9 cellular contexts compared by ENCODE assay signal in the genomic region with DNA sequence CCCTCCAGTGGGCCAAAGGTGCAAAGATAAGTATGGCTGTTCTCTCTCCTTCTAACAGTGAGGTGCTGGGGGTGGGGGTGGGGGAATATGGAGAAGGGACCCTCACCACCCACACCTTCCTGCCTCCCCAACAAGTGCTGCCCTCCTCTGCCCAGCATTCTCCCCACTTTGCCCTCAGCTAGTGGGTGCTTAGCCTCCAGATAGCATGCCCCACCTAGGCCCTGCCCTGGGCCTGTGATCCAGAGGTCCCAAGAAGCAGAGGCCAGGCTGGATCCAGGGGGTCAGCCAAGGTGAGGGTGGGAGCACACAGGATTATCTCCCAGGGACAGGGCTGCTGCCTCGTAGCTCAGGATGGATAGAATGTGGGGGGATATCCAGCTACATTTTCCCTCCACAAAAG. TPM values are rescaled to one million over a fixed set of nuclear protein-coding genes. Genes with fewer than 3 reads are reported as not detected.
DNase-seq lines count a peak whose midpoint lies in the region; ATAC-seq, FAIRE-seq and TF ChIP-seq lines count a peak whose summit lies in the region.
"Had no signal": no experiment of that assay in that cellular context is flagged by ENCODE, and none has a peak within 500 bp of the region (broad histone marks: within the 10 kb centered on the region; RNA-seq: fewer than 3 reads in every experiment).

No MANE protein-coding gene starts in this region.

- peaks cover 0 to 4% of the 10 kb centered on the region in 2 experiments for H3K36me3 ChIP-seq in keratinocyte (ENCODE audit: control insufficient read depth in 2 of 2, extremely low read depth in 1 of 2, insufficient read depth in 2 of 2, low read length in 2 of 2)
- no peaks in the 10 kb centered on the region for H3K36me3 ChIP-seq in suprapubic skin

- no peaks in the 10 kb centered on the region for H4K20me1 ChIP-seq in keratinocyte (ENCODE audit: control insufficient read depth, extremely low read depth, insufficient read depth, low read length)

- H3K9me1 ChIP-seq in keratinocyte (ENCODE audit: control insufficient read depth, extremely low read depth, insufficient read depth, low read length): no peaks in the 10 kb centered on the region

- H3K9me3 ChIP-seq in keratinocyte (ENCODE audit: control insufficient read depth, low read depth, low read length): no peaks in the 10 kb centered on the region
- H3K9me3 ChIP-seq in suprapubic skin: no peaks in the 10 kb centered on the region

- ATAC-seq in activated naive CD8-positive, alpha-beta T cell treated with anti-CD3 and anti-CD28 coated beads, Interleukin-2, amount 50 U/mL, for 24 hours: no peak

- no peak for TF ChIP-seq CTCF in keratinocyte (optimal IDR thresholded peaks at IDR 0.05 in 1 of 3, IDR thresholded peaks at IDR 0.05 in 1 of 3, conservative IDR thresholded peaks at IDR 0.05 in 1 of 3; ENCODE audit: extremely low read depth in 1 of 3, insufficient read depth in 2 of 3, low read length in 3 of 3)
- no peak for TF ChIP-seq CTCF in suprapubic skin (IDR thresholded peaks at IDR 0.05)

- POLR2A ChIA-PET in activated CD4-positive, alpha-beta T cell treated with anti-CD3 and anti-CD28 coated beads, Interleukin-2, amount 10 ng/mL, durations not matched to agents 7 days and 5 days (lab: Charles Lee): no interaction called here

- peak overlapping the region; percentile 83 for H3K4me3 Mint-ChIP-seq in activated CD4-positive, alpha-beta T cell treated with anti-CD3 and anti-CD28 coated beads, Interleukin-2, amount 10 ng/mL, durations not matched to agents 7 days and 5 days
- peak overlapping the region; percentile 88 for H3K4me3 Mint-ChIP-seq in activated naive CD8-positive, alpha-beta T cell treated with anti-CD3 and anti-CD28 coated beads, Interleukin-2, amount 50 U/mL, for 24 hours

- no peaks in the 10 kb centered on the region for H3K27me3 Mint-ChIP-seq in activated CD4-positive, alpha-beta T cell treated with anti-CD3 and anti-CD28 coated beads, Interleukin-2, amount 10 ng/mL, durations not matched to agents 7 days and 5 days
- no peaks in the 10 kb centered on the region for H3K27me3 Mint-ChIP-seq in activated naive CD8-positive, alpha-beta T cell treated with anti-CD3 and anti-CD28 coated beads, Interleukin-2, amount 50 U/mL, for 24 hours

- H3K79me2 ChIP-seq in keratinocyte (ENCODE audit: control insufficient read depth, insufficient read depth, low read length): peaks cover 18% of the 10 kb centered on the region

- peak overlapping the region; percentile 91 for H3K9ac ChIP-seq in keratinocyte (ENCODE audit: control insufficient read depth, extremely low read depth, insufficient read depth, low read length)

- H3K4me1 ChIP-seq in keratinocyte (ENCODE audit: control insufficient read depth, extremely low read depth, insufficient read depth, low read length): peaks cover 21% of the 10 kb centered on the region
- peaks cover 39% of the 10 kb centered on the region for H3K4me1 ChIP-seq in suprapubic skin

- H3K36me3 Mint-ChIP-seq in activated CD4-positive, alpha-beta T cell treated with anti-CD3 and anti-CD28 coated beads, Interleukin-2, amount 10 ng/mL, durations not matched to agents 7 days and 5 days (ENCODE audit: low read depth): peaks cover 3% of the 10 kb centered on the region
- peaks cover 3% of the 10 kb centered on the region for H3K36me3 Mint-ChIP-seq in activated naive CD8-positive, alpha-beta T cell treated with anti-CD3 and anti-CD28 coated beads, Interleukin-2, amount 50 U/mL, for 24 hours (ENCODE audit: low read depth)

- H3K9me3 Mint-ChIP-seq in activated CD4-positive, alpha-beta T cell treated with anti-CD3 and anti-CD28 coated beads, Interleukin-2, amount 10 ng/mL, durations not matched to agents 7 days and 5 days: no peaks in the 10 kb centered on the region
- no peaks in the 10 kb centered on the region for H3K9me3 Mint-ChIP-seq in activated naive CD8-positive, alpha-beta T cell treated with anti-CD3 and anti-CD28 coated beads, Interleukin-2, amount 50 U/mL, for 24 hours

- H3K4me3 ChIP-seq in keratinocyte (ENCODE audit: control insufficient read depth in 2 of 3, extremely low read depth in 1 of 3, insufficient read depth in 2 of 3, low read depth in 1 of 3, low read length in 3 of 3) (peak overlapping the region; percentile 81 to 93 (median 87)), suprapubic skin (peak overlapping the region; percentile 64)

- FAIRE-seq in keratinocyte (lab: Jason Lieb, UNC): no peak

- no peak for TF ChIP-seq EP300 in suprapubic skin (IDR thresholded peaks at IDR 0.05)

- no peak for DNase-seq in activated CD4-positive, alpha-beta T cell treated with anti-CD3 and anti-CD28 coated beads, Interleukin-2, amount 10 ng/mL, durations not matched to agents 7 days and 5 days
- DNase-seq in activated CD4-positive, alpha-beta T cell treated with anti-CD3 and anti-CD28 coated beads for 1 hour: no peak
- no peak for DNase-seq in activated naive CD8-positive, alpha-beta T cell treated with anti-CD3 and anti-CD28 coated beads, Interleukin-2, amount 50 U/mL, for 24 hours
- DNase-seq in keratinocyte (ENCODE audit: low read depth, low spot score) (no peak), suprapubic skin (ENCODE audit: low spot score in 2 of 2) (no peak), NCI-H1048 (lab: John Stamatoyannopoulos, UW) (no peak), hippocampal formation (lab: John Stamatoyannopoulos, UW) (no peak)
- no peak for DNase-seq in stimulated activated naive CD4-positive, alpha-beta T cell treated with Interleukin-2 at 50 U/mL for 16 hours (lab: John Stamatoyannopoulos, UW)
- DNase-seq: NCI-H226 had no signal

- TF ChIP-seq POLR2A in suprapubic skin (IDR thresholded peaks at IDR 0.05): no peak

- no peak overlapping the region for H2AFZ ChIP-seq in keratinocyte (ENCODE audit: control insufficient read depth, low read length)

- peak overlapping the region; percentile 25 for H3K27ac Mint-ChIP-seq in activated CD4-positive, alpha-beta T cell treated with anti-CD3 and anti-CD28 coated beads, Interleukin-2, amount 10 ng/mL, durations not matched to agents 7 days and 5 days
- no peak overlapping the region for H3K27ac Mint-ChIP-seq in activated naive CD8-positive, alpha-beta T cell treated with anti-CD3 and anti-CD28 coated beads, Interleukin-2, amount 50 U/mL, for 24 hours

- 83% methylated on average over 1 of the region's 1 CpG for WGBS in suprapubic skin

- peaks cover 29% of the 10 kb centered on the region for H3K4me1 Mint-ChIP-seq in activated CD4-positive, alpha-beta T cell treated with anti-CD3 and anti-CD28 coated beads, Interleukin-2, amount 10 ng/mL, durations not matched to agents 7 days and 5 days
- peaks cover 27% of the 10 kb centered on the region for H3K4me1 Mint-ChIP-seq in activated naive CD8-positive, alpha-beta T cell treated with anti-CD3 and anti-CD28 coated beads, Interleukin-2, amount 50 U/mL, for 24 hours

- dilution Hi-C loops in keratinocyte (cut with MboI; ENCODE audit: extremely low pct_ligation_motif_present, low sequenced_read_pairs): no loop called here

- CTCF ChIA-PET in activated CD4-positive, alpha-beta T cell treated with anti-CD3 and anti-CD28 coated beads, Interleukin-2, amount 10 ng/mL, durations not matched to agents 7 days and 5 days (lab: Charles Lee): interaction anchor here (0.8 to 2.2 kb wide), 6 partner anchors 13 to 55 kb away, joined by 3 to 9 read pairs (median 4); a partner anchor contains a TSS

- peak overlapping the region; percentile 90 for H3K4me2 ChIP-seq in keratinocyte (ENCODE audit: control insufficient read depth, extremely low read depth, insufficient read depth, low read depth, low read length)

- H3K27ac ChIP-seq in keratinocyte (ENCODE audit: control insufficient read depth, insufficient read depth, low read length) (no peak overlapping the region), suprapubic skin (no peak overlapping the region)

- H3K27me3 ChIP-seq in keratinocyte (ENCODE audit: control insufficient read depth, extremely low read depth, insufficient read depth, low read length) (no peaks in the 10 kb centered on the region), suprapubic skin (no peaks in the 10 kb centered on the region)

RNA-seq across cellular contexts. Expression of a gene that starts 1.2 kb away (rescaled TPM):
- total RNA-seq in activated CD4-positive, alpha-beta T cell treated with anti-CD3 and anti-CD28 coated beads, Interleukin-2, amount 10 ng/mL, durations not matched to agents 7 days and 5 days: 10 to 100 TPM; 27.8 to 27.9 TPM
- polyA plus RNA-seq in keratinocyte: 25.8 to 44.3 TPM (median 28.2 TPM) in 3 replicates
- polyA plus RNA-seq in keratinocyte (2011; ENCODE audit: low read depth): 4.8 TPM
- polyA plus RNA-seq in keratinocyte (2011; cell fraction: cytosol; rRNA removed): 27.4 and 60.1 TPM in 2 replicates
- polyA plus RNA-seq in keratinocyte (2011; cell fraction: nucleus; rRNA removed): 14.8 and 21.0 TPM in 2 replicates
- 14.3 and 54.5 TPM in 2 replicates for polyA plus RNA-seq in keratinocyte (2012; ENCODE audit: low replicate concordance)
- 20.5 to 76.6 TPM (median 31.1 TPM) in 3 replicates for polyA minus RNA-seq in keratinocyte
- 90.0 TPM for polyA minus RNA-seq in keratinocyte (2011; cell fraction: cytosol; rRNA and poly(A)+ RNA removed)
- polyA minus RNA-seq in keratinocyte (2011; cell fraction: nucleus; rRNA and poly(A)+ RNA removed): 10.8 and 13.0 TPM in 2 replicates
- total RNA-seq in suprapubic skin: 10 to 100 TPM in 3 of 4 donors, 1 to 10 TPM in 1; 8.4 to 20.3 (median 18.9) TPM

RNA-seq across cellular contexts. Expression of a gene that starts 14.9 kb away (rescaled TPM):
- total RNA-seq in activated CD4-positive, alpha-beta T cell treated with anti-CD3 and anti-CD28 coated beads, Interleukin-2, amount 10 ng/mL, durations not matched to agents 7 days and 5 days: under 1 TPM; 0.17 to 0.21 TPM
- polyA plus RNA-seq in keratinocyte: 0.06 to 0.09 TPM (median 0.07 TPM) in 3 replicates
- polyA plus RNA-seq in keratinocyte (2011; ENCODE audit: low read depth): not detected
- polyA plus RNA-seq in keratinocyte (2011; cell fraction: cytosol; rRNA removed): 0.06 TPM in 1 of 2 replicates, not detected in the other
- 0.15 TPM in 2 replicates for polyA plus RNA-seq in keratinocyte (2011; cell fraction: nucleus; rRNA removed)
- polyA plus RNA-seq in keratinocyte (2012; ENCODE audit: low replicate concordance): not detected in 2 replicates
- polyA minus RNA-seq in keratinocyte: not detected in 3 replicates
- polyA minus RNA-seq in keratinocyte (2011; cell fraction: cytosol; rRNA and poly(A)+ RNA removed): not detected
- not detected in 2 replicates for polyA minus RNA-seq in keratinocyte (2011; cell fraction: nucleus; rRNA and poly(A)+ RNA removed)
- total RNA-seq in suprapubic skin: not detected

RNA-seq across cellular contexts. Expression of a gene that starts 20.2 kb away (rescaled TPM):
- total RNA-seq in activated CD4-positive, alpha-beta T cell treated with anti-CD3 and anti-CD28 coated beads, Interleukin-2, amount 10 ng/mL, durations not matched to agents 7 days and 5 days: 10 to 100 TPM; 77.8 to 85.6 TPM
- 18.1 to 22.3 TPM (median 22.0 TPM) in 3 replicates for polyA plus RNA-seq in keratinocyte
- polyA plus RNA-seq in keratinocyte (2011; ENCODE audit: low read depth): 20.5 TPM
- polyA plus RNA-seq in keratinocyte (2011; cell fraction: cytosol; rRNA removed): 14.2 and 31.9 TPM in 2 replicates
- 19.2 and 26.9 TPM in 2 replicates for polyA plus RNA-seq in keratinocyte (2011; cell fraction: nucleus; rRNA removed)
- polyA plus RNA-seq in keratinocyte (2012; ENCODE audit: low replicate concordance): 19.4 and 51.1 TPM in 2 replicates
- 19.1 to 48.1 TPM (median 20.0 TPM) in 3 replicates for polyA minus RNA-seq in keratinocyte
- polyA minus RNA-seq in keratinocyte (2011; cell fraction: cytosol; rRNA and poly(A)+ RNA removed): 59.7 TPM
- 16.1 and 19.6 TPM in 2 replicates for polyA minus RNA-seq in keratinocyte (2011; cell fraction: nucleus; rRNA and poly(A)+ RNA removed)
- total RNA-seq in suprapubic skin: 10 to 100 TPM; 57.0 to 81.4 (median 66.4) TPM

RNA-seq across cellular contexts. Expression of a gene that starts 29.7 kb away (rescaled TPM):
- total RNA-seq in activated CD4-positive, alpha-beta T cell treated with anti-CD3 and anti-CD28 coated beads, Interleukin-2, amount 10 ng/mL, durations not matched to agents 7 days and 5 days: 100 to 1,000 TPM; 403 to 429 TPM
- polyA plus RNA-seq in keratinocyte: 15.0 to 41.5 TPM (median 23.5 TPM) in 3 replicates
- polyA plus RNA-seq in keratinocyte (2011; ENCODE audit: low read depth): 35.9 TPM
- 31.9 and 57.1 TPM in 2 replicates for polyA plus RNA-seq in keratinocyte (2011; cell fraction: cytosol; rRNA removed)
- polyA plus RNA-seq in keratinocyte (2011; cell fraction: nucleus; rRNA removed): 89.9 and 117 TPM in 2 replicates
- polyA plus RNA-seq in keratinocyte (2012; ENCODE audit: low replicate concordance): 14.3 and 38.5 TPM in 2 replicates
- polyA minus RNA-seq in keratinocyte: 19.1 to 77.3 TPM (median 28.9 TPM) in 3 replicates
- 34.5 TPM for polyA minus RNA-seq in keratinocyte (2011; cell fraction: cytosol; rRNA and poly(A)+ RNA removed)
- polyA minus RNA-seq in keratinocyte (2011; cell fraction: nucleus; rRNA and poly(A)+ RNA removed): 18.8 and 36.4 TPM in 2 replicates
- 10 to 100 TPM; 12.7 to 34.4 (median 23.3) TPM for total RNA-seq in suprapubic skin

RNA-seq across cellular contexts. Expression of a gene that starts 33.9 kb away (rescaled TPM):
- not detected for total RNA-seq in activated CD4-positive, alpha-beta T cell treated with anti-CD3 and anti-CD28 coated beads, Interleukin-2, amount 10 ng/mL, durations not matched to agents 7 days and 5 days
- polyA plus RNA-seq in keratinocyte: not detected in 3 replicates
- polyA plus RNA-seq in keratinocyte (2011; ENCODE audit: low read depth): not detected
- polyA plus RNA-seq in keratinocyte (2011; cell fraction: cytosol; rRNA removed): not detected in 2 replicates
- not detected in 2 replicates for polyA plus RNA-seq in keratinocyte (2011; cell fraction: nucleus; rRNA removed)
- polyA plus RNA-seq in keratinocyte (2012; ENCODE audit: low replicate concordance): 0.13 TPM in 1 of 2 replicates, not detected in the other
- not detected in 3 replicates for polyA minus RNA-seq in keratinocyte
- polyA minus RNA-seq in keratinocyte (2011; cell fraction: cytosol; rRNA and poly(A)+ RNA removed): not detected
- polyA minus RNA-seq in keratinocyte (2011; cell fraction: nucleus; rRNA and poly(A)+ RNA removed): not detected in 2 replicates
- 1 to 10 TPM; 1.9 to 8.7 (median 4.4) TPM for total RNA-seq in suprapubic skin
